Comparison of ENCODE assay signal across 14 cellular contexts in the genomic region with DNA sequence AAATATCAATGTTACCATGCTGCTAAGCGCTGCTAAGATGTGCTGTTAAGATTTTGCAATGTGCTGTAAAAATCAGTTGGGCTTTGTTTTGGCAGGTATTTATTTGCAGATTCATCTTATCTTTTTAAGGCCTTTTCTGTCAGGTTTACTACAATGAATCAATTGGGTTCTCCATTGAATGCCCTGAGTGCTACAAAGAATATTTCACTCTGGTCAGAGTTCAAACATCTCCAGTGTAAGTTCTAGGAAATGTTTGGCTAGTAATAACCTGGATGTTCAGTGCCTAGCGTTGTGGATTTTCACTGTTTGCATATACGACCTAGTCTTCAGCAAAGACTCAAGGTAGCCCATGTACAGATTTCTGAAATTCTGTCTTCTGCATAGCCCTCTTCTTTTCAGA. TPM values are rescaled to one million over a fixed set of nuclear protein-coding genes. Genes with fewer than 3 reads are reported as not detected.
DNase-seq lines count a peak whose midpoint lies in the region; ATAC-seq and TF ChIP-seq lines count a peak whose summit lies in the region.
"Had no signal": no experiment of that assay in that cellular context is flagged by ENCODE, and none has a peak within 500 bp of the region (broad histone marks: within the 10 kb centered on the region; RNA-seq: fewer than 3 reads in every experiment).

No MANE protein-coding gene starts in this region.

- H3K4me1 ChIP-seq in GM23338 (ENCODE audit: insufficient read depth) (peaks cover 20% of the 10 kb centered on the region), Karpas-422 (ENCODE audit: low read length) (peaks cover 26% of the 10 kb centered on the region), OCI-LY7 (ENCODE audit: insufficient read depth, low read length, poor library complexity, severe bottlenecking) (peaks cover 15% of the 10 kb centered on the region)

- H3K4me3 Mint-ChIP-seq in GM23338 (no peak overlapping the region), nephron progenitor cell (no peak overlapping the region)
- H3K4me3 Mint-ChIP-seq: CD4-positive, CD25-positive, alpha-beta regulatory T cell had no signal

- CTCF ChIA-PET in OCI-LY7 (lab: Charles Lee; ENCODE audit: unreplicated experiment), result no interaction called here

- intact Hi-C loops in OCI-LY7 (cut with micrococcal nuclease; ENCODE audit: unreplicated experiment), result no loop called here

- H3K4me3 ChIP-seq in GM23338 (no peak overlapping the region), Karpas-422 (ENCODE audit: low read length) (no peak overlapping the region), OCI-LY7 (ENCODE audit: low read depth, low read length, poor library complexity, severe bottlenecking) (no peak overlapping the region)
- H3K4me3 ChIP-seq: BLaER1 treated with 17β-estradiol and CSF1 and Interleukin-3, amounts not matched to agents 10 nM and 100 nM had no signal

- H3K9me2 ChIP-seq in GM23338 (ENCODE audit: insufficient read depth) (no peaks in the 10 kb centered on the region; the same call in 1 of the 2 replicates), Karpas-422 (replicated peaks; ENCODE audit: insufficient read depth, low read length) (no peaks in the 10 kb centered on the region), OCI-LY7 (ENCODE audit: insufficient read depth, low read length) (no peaks in the 10 kb centered on the region)

- H3K4me1 Mint-ChIP-seq in GM23338 (peaks cover 23% of the 10 kb centered on the region), nephron progenitor cell (no peaks in the 10 kb centered on the region)

- TF ChIP-seq CTCF in GM23338 (conservative IDR thresholded peaks at IDR 0.05; ENCODE audit: low read depth in 2 of 2), result no peak
- no peak for TF ChIP-seq CTCF in nephron progenitor cell (IDR thresholded peaks at IDR 0.05)
- TF ChIP-seq CTCF in OCI-LY7 (conservative IDR thresholded peaks at IDR 0.05; ENCODE audit: low read length), result no peak

- H4K20me1 ChIP-seq in GM23338 (replicated peaks; ENCODE audit: insufficient read depth) (peaks cover 29% of the 10 kb centered on the region), Karpas-422 (ENCODE audit: insufficient read depth, low read depth, low read length) (peaks cover 20% of the 10 kb centered on the region; the same call in 1 of the 2 replicates), OCI-LY7 (ENCODE audit: insufficient read depth, low read length) (no peaks in the 10 kb centered on the region; the same call in 1 of the 2 replicates)

- H3K27me3 Mint-ChIP-seq in GM23338 (ENCODE audit: insufficient read depth, low read depth, poor library complexity) (peaks cover 7% of the 10 kb centered on the region), nephron progenitor cell (ENCODE audit: low read depth, poor library complexity) (no peaks in the 10 kb centered on the region)
- H3K27me3 Mint-ChIP-seq: CD4-positive, CD25-positive, alpha-beta regulatory T cell had no signal

- BruUV-seq in OCI-LY7 (replicated peaks; lab: Mats Ljungman, UMichigan), result no TSS peak

- no peak overlapping the region for H3K4me2 ChIP-seq in GM23338
- H3K4me2 ChIP-seq in Karpas-422 (ENCODE audit: low read depth, low read length, poor library complexity, severe bottlenecking), result no peak overlapping the region
- no peak overlapping the region for H3K4me2 ChIP-seq in OCI-LY7 (ENCODE audit: low read length)
- H3K4me2 ChIP-seq: BLaER1 treated with 17β-estradiol and CSF1 and Interleukin-3, amounts not matched to agents 10 nM and 100 nM had no signal

- H3K9me3 ChIP-seq in Karpas-422 (ENCODE audit: low read length) (no peaks in the 10 kb centered on the region), OCI-LY7 (ENCODE audit: low read length) (no peaks in the 10 kb centered on the region)

- no peak for DNase-seq in GM23338 (ENCODE audit: low spot score)
- no peak for DNase-seq in Karpas-422
- DNase-seq in left lobe of liver (ENCODE audit: low spot score), result no peak
- DNase-seq in nephron progenitor cell, result no peak
- no peak for DNase-seq in T-helper 9 cell
- DNase-seq in DMS53 (lab: John Stamatoyannopoulos, UW), result no peak
- DNase-seq in OCI-LY7 (ENCODE audit: low spot score), result no peak
- no peak for DNase-seq in EL
- DNase-seq: ACHN; Calu3; CD4-positive, CD25-positive, alpha-beta regulatory T cell; DMS 273 treated with DMSO at 0.1 percent for 48 hours; DMS79 had no signal

- H3K27ac Mint-ChIP-seq in GM23338, result no peak overlapping the region
- H3K27ac Mint-ChIP-seq in nephron progenitor cell, result peak overlapping the region; percentile 74

- H3F3A ChIP-seq in GM23338 (replicated peaks; ENCODE audit: low read depth), result no peaks in the 10 kb centered on the region; the same call in 1 of the 2 replicates

- H3K27ac ChIP-seq in GM23338 (ENCODE audit: low read depth) (0 out of 2 replicates have a peak overlapping the region, but pooled peaks have one; percentile 8), Karpas-422 (ENCODE audit: low read length) (peak overlapping the region; percentile 37; the same call in 1 of the 2 replicates), OCI-LY7 (ENCODE audit: low read depth, low read length, poor library complexity, severe bottlenecking) (no peak overlapping the region)
- H3K27ac ChIP-seq: BLaER1 treated with 17β-estradiol and CSF1 and Interleukin-3, amounts not matched to agents 10 nM and 100 nM had no signal

- POLR2A ChIA-PET in OCI-LY7 (lab: Charles Lee), result interaction anchor here (0.6 kb wide), 1 partner anchor 1377 kb away, joined by 3 read pairs; no protein-coding TSS in a partner anchor

- H3K79me2 ChIP-seq in GM23338 (replicated peaks; ENCODE audit: insufficient read depth) (peaks cover 100% of the 10 kb centered on the region), Karpas-422 (ENCODE audit: low read length) (peaks cover 97% of the 10 kb centered on the region), OCI-LY7 (ENCODE audit: insufficient read depth, low read depth, low read length) (peaks cover 85% of the 10 kb centered on the region)

- H3K36me3 ChIP-seq in GM23338 (ENCODE audit: insufficient read depth), result no peaks in the 10 kb centered on the region
- no peaks in the 10 kb centered on the region for H3K36me3 ChIP-seq in Karpas-422 (ENCODE audit: insufficient read depth, low read length)
- H3K36me3 ChIP-seq in OCI-LY7 (ENCODE audit: insufficient read depth, low read length), result peaks cover 16% of the 10 kb centered on the region

- no peak overlapping the region for H2AFZ ChIP-seq in GM23338
- H2AFZ ChIP-seq in Karpas-422 (ENCODE audit: low read length), result no peak overlapping the region
- H2AFZ ChIP-seq in OCI-LY7 (ENCODE audit: low read length), result no peak overlapping the region

- ATAC-seq in GM23338, result no peak
- ATAC-seq in left lobe of liver, result peak; percentile 87

- H3K27me3 ChIP-seq in GM23338 (ENCODE audit: insufficient read depth) (no peaks in the 10 kb centered on the region), Karpas-422 (ENCODE audit: low read length) (no peaks in the 10 kb centered on the region)
- H3K27me3 ChIP-seq: BLaER1 treated with 17β-estradiol and CSF1 and Interleukin-3, amounts not matched to agents 10 nM and 100 nM had no signal

- no peak overlapping the region for H3K9ac ChIP-seq in Karpas-422 (ENCODE audit: low read length)
- H3K9ac ChIP-seq: BLaER1 treated with 17β-estradiol and CSF1 and Interleukin-3, amounts not matched to agents 10 nM and 100 nM had no signal

- peaks cover 17% of the 10 kb centered on the region for H3K36me3 Mint-ChIP-seq in GM23338 (ENCODE audit: low read depth)
- H3K36me3 Mint-ChIP-seq in nephron progenitor cell (ENCODE audit: low read depth), result peaks cover 54% of the 10 kb centered on the region

- H3K9me3 Mint-ChIP-seq in GM23338 (no peaks in the 10 kb centered on the region; the same call in 2 of the 3 replicates), nephron progenitor cell (peaks cover 8% of the 10 kb centered on the region)
- H3K9me3 Mint-ChIP-seq: CD4-positive, CD25-positive, alpha-beta regulatory T cell had no signal

TF ChIP-seq in GM23338, 12 proteins besides CTCF, POLR2A, EP300 and RAD21 (continues in another document):
- no peak for TF ChIP-seq ZNF114 (CRISPR knock-in tag; IDR thresholded peaks at IDR 0.05)
- TF ChIP-seq EZH2 (IDR thresholded peaks at IDR 0.05; ENCODE audit: low read depth, unreplicated experiment), result no peak
- TF ChIP-seq, protein P1, sequence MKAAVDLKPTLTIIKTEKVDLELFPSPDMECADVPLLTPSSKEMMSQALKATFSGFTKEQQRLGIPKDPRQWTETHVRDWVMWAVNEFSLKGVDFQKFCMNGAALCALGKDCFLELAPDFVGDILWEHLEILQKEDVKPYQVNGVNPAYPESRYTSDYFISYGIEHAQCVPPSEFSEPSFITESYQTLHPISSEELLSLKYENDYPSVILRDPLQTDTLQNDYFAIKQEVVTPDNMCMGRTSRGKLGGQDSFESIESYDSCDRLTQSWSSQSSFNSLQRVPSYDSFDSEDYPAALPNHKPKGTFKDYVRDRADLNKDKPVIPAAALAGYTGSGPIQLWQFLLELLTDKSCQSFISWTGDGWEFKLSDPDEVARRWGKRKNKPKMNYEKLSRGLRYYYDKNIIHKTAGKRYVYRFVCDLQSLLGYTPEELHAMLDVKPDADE (IDR thresholded peaks at IDR 0.05), result no peak

RNA-seq across cellular contexts. Expression of a gene that starts 36.0 kb away (rescaled TPM):
- 42.4 and 51.2 TPM in 2 replicates for total RNA-seq in GM23338 (2014; rRNA removed; shearing (Covaris generic))
- 164 and 188 TPM in 2 replicates for polyA plus RNA-seq in GM23338 (2016; fragmentation: Nextera tagmentation; extraction: Ambion mirVana)
- 41.1 and 45.1 TPM in 2 replicates for total RNA-seq in Karpas-422 (2014; rRNA removed; shearing (Covaris generic); ENCODE audit: low replicate concordance)
- 19.9 TPM for total RNA-seq in left lobe of liver
- 33.5 and 56.9 TPM in 2 replicates for total RNA-seq in OCI-LY7 (2014; rRNA removed; shearing (Covaris generic))
- total RNA-seq in OCI-LY7 (2022), result 75.6 and 78.8 TPM in 2 replicates

RNA-seq across cellular contexts. Expression of a gene that starts 36.4 kb away (rescaled TPM):
- 2.3 and 5.3 TPM in 2 replicates for total RNA-seq in GM23338 (2014; rRNA removed; shearing (Covaris generic))
- 39.1 and 50.2 TPM in 2 replicates for polyA plus RNA-seq in GM23338 (2016; fragmentation: Nextera tagmentation; extraction: Ambion mirVana)
- 2.8 and 6.6 TPM in 2 replicates for total RNA-seq in Karpas-422 (2014; rRNA removed; shearing (Covaris generic); ENCODE audit: low replicate concordance)
- 18.5 TPM for total RNA-seq in left lobe of liver
- 11.0 and 16.2 TPM in 2 replicates for total RNA-seq in OCI-LY7 (2014; rRNA removed; shearing (Covaris generic))
- total RNA-seq in OCI-LY7 (2022), result 13.3 and 17.1 TPM in 2 replicates
